35 cellular contexts compared by ENCODE assay signal in genomic region chr12:40185303-40185693, GRCh38. TPM values are rescaled to one million over a fixed set of nuclear protein-coding genes. Genes with fewer than 3 reads are reported as not detected.
"Had no signal": no experiment of that assay in that cellular context is flagged by ENCODE, and none has a peak within 500 bp of the region (broad histone marks: within the 10 kb centered on the region; RNA-seq: fewer than 3 reads in every experiment).

No MANE protein-coding gene starts in this region.

- H3K9me3 Mint-ChIP-seq: activated T-helper 17 cell treated with anti-CD3 and anti-CD28 coated beads, Interleukin-2, amount 50 U/mL, for 72 hours had no signal

- H3K27ac Mint-ChIP-seq: activated B cell treated with CpG ODN at 0.5 μM for 24 hours; activated CD4-positive, alpha-beta memory T cell treated with anti-CD3 and anti-CD28 coated beads for 36 hours; activated CD4-positive, alpha-beta T cell treated with anti-CD3 and anti-CD28 coated beads, Interleukin-2, amount 10 ng/mL, durations not matched to agents 24 days and 14 days; activated CD8-positive, alpha-beta T cell treated with anti-CD3 and anti-CD28 coated beads for 36 hours; activated naive CD4-positive, alpha-beta T cell treated with anti-CD3 and anti-CD28 coated beads for 36 hours; activated naive CD4-positive, alpha-beta T cell treated with anti-CD3 and anti-CD28 coated beads, Interleukin-2, amount 50 U/mL, for 72 hours; activated naive CD8-positive, alpha-beta T cell treated with anti-CD3 and anti-CD28 coated beads for 36 hours; activated T-cell treated with anti-CD3 and anti-CD28 coated beads, Interleukin-2, amount 50 U/mL, for 72 hours; activated T-helper 1 cell treated with anti-CD3 and anti-CD28 coated beads, Interleukin-12 subunit alpha, Interleukin-12 subunit beta, Interleukin-2, Interleukin-4 antibody, amounts not matched to agents 30 ng/mL and 10 ng/mL and 1 ng/mL, durations not matched to agents 14 hours and 24 hours and 36 hours; activated T-helper 17 cell treated with anti-CD3 and anti-CD28 coated beads, Interleukin-2, amount 50 U/mL, for 72 hours; T-helper 1 cell treated with Interleukin-12 subunit alpha and Interleukin-12 subunit beta and Interleukin-4 antibody, amounts not matched to agents 30 μg/mL and 1 μg/mL, for 36 hours; T-helper 2 cell treated with Interferon-gamma antibody and Interleukin-4, amounts not matched to agents 5 μg/mL and 100 μg/mL, for 36 hours had no signal

- H3K36me3 Mint-ChIP-seq: activated CD4-positive, alpha-beta memory T cell treated with anti-CD3 and anti-CD28 coated beads for 36 hours; activated naive CD4-positive, alpha-beta T cell treated with anti-CD3 and anti-CD28 coated beads, Interleukin-2, amount 50 U/mL, for 72 hours; activated naive CD8-positive, alpha-beta T cell treated with anti-CD3 and anti-CD28 coated beads for 36 hours had no signal

- H3K4me3 Mint-ChIP-seq: activated B cell treated with CpG ODN at 0.5 μM for 24 hours; activated CD4-positive, alpha-beta memory T cell treated with anti-CD3 and anti-CD28 coated beads for 36 hours; activated CD4-positive, alpha-beta T cell treated with anti-CD3 and anti-CD28 coated beads, Interleukin-2, amount 10 ng/mL, durations not matched to agents 24 days and 14 days; activated CD8-positive, alpha-beta T cell treated with anti-CD3 and anti-CD28 coated beads for 36 hours; activated naive CD4-positive, alpha-beta T cell treated with anti-CD3 and anti-CD28 coated beads for 36 hours; activated naive CD8-positive, alpha-beta T cell treated with anti-CD3 and anti-CD28 coated beads for 36 hours; activated T-cell treated with anti-CD3 and anti-CD28 coated beads, Interleukin-2, amount 50 U/mL, for 4 hours; activated T-cell treated with anti-CD3 and anti-CD28 coated beads, Interleukin-2, amount 50 U/mL, for 72 hours; activated T-helper 1 cell treated with anti-CD3 and anti-CD28 coated beads, Interleukin-12 subunit alpha, Interleukin-12 subunit beta, Interleukin-2, Interleukin-4 antibody, amounts not matched to agents 30 ng/mL and 10 ng/mL and 1 ng/mL, durations not matched to agents 14 hours and 24 hours and 36 hours; activated T-helper 17 cell treated with anti-CD3 and anti-CD28 coated beads, Interleukin-2, amount 50 U/mL, for 72 hours; T-helper 1 cell treated with Interleukin-12 subunit alpha and Interleukin-12 subunit beta and Interleukin-4 antibody, amounts not matched to agents 30 μg/mL and 1 μg/mL, for 36 hours; T-helper 2 cell treated with Interferon-gamma antibody and Interleukin-4, amounts not matched to agents 5 μg/mL and 100 μg/mL, for 36 hours had no signal

- H3K27me3 ChIP-seq: adrenal gland, body of pancreas, brain microvascular endothelial cell, breast epithelium had no signal

- ATAC-seq: activated CD8-positive, alpha-beta T cell treated with anti-CD3 and anti-CD28 coated beads for 36 hours; activated naive CD4-positive, alpha-beta T cell treated with anti-CD3 and anti-CD28 coated beads, Interleukin-2, amount 50 U/mL, for 72 hours; activated T-cell treated with anti-CD3 and anti-CD28 coated beads, Interleukin-2, amount 50 U/mL, for 4 hours; activated T-cell treated with anti-CD3 and anti-CD28 coated beads, Interleukin-2, amount 50 U/mL, for 72 hours; activated T-helper 17 cell treated with anti-CD3 and anti-CD28 coated beads, Interleukin-2, amount 50 U/mL, for 72 hours; body of pancreas had no signal

- H3K4me1 Mint-ChIP-seq: activated B cell treated with CpG ODN at 0.5 μM for 24 hours had no signal

- H3K27me3 Mint-ChIP-seq: activated B cell treated with CpG ODN at 0.5 μM for 24 hours; activated CD4-positive, alpha-beta memory T cell treated with anti-CD3 and anti-CD28 coated beads for 36 hours; activated naive CD8-positive, alpha-beta T cell treated with anti-CD3 and anti-CD28 coated beads for 36 hours; activated T-helper 17 cell treated with anti-CD3 and anti-CD28 coated beads, Interleukin-2, amount 50 U/mL, for 72 hours had no signal

- H3K4me3 ChIP-seq: adrenal gland, body of pancreas, breast epithelium had no signal

- H3K9me3 ChIP-seq: adrenal gland, body of pancreas had no signal

- DNase-seq: activated B cell treated with CpG ODN at 0.5 μM for 24 hours; activated CD4-positive, alpha-beta memory T cell treated with anti-CD3 and anti-CD28 coated beads for 36 hours; activated CD4-positive, alpha-beta T cell treated with anti-CD3 and anti-CD28 coated beads for 4 hours; activated CD4-positive, alpha-beta T cell treated with anti-CD3 and anti-CD28 coated beads, Interleukin-2, amount 10 ng/mL, durations not matched to agents 24 days and 14 days; activated CD4-positive, alpha-beta T cell treated with anti-CD3 and anti-CD28 coated beads, Interleukin-2, amount 50 U/mL, for 1 hour; activated CD4-positive, alpha-beta T cell treated with anti-CD3 and anti-CD28 coated beads, Interleukin-2, amount 50 U/mL, for 4 hours; activated CD4-positive, CD25-positive, alpha-beta regulatory T cell treated with anti-CD3 and anti-CD28 coated beads, Interleukin-2, amount 50 U/mL, for 72 hours; activated CD8-positive, alpha-beta memory T cell treated with anti-CD3 and anti-CD28 coated beads, Interleukin-2, amount 50 U/mL, for 4 hours; activated CD8-positive, alpha-beta T cell treated with anti-CD3 and anti-CD28 coated beads for 36 hours; activated effector memory CD4-positive, alpha-beta T cell treated with anti-CD3 and anti-CD28 coated beads, Interleukin-2, amount 50 U/mL, for 16 hours; activated gamma-delta T cell treated with Interleukin-2 at 50 U/mL for 16 hours; activated naive CD4-positive, alpha-beta T cell; activated naive CD4-positive, alpha-beta T cell treated with anti-CD3 and anti-CD28 coated beads for 36 hours; activated naive CD4-positive, alpha-beta T cell treated with anti-CD3 and anti-CD28 coated beads, Interleukin-2, amount 50 U/mL, for 16 hours; activated naive CD8-positive, alpha-beta T cell treated with anti-CD3 and anti-CD28 coated beads for 36 hours; activated T-cell treated with anti-CD3 and anti-CD28 coated beads for 4 hours; activated T-cell treated with anti-CD3 and anti-CD28 coated beads, Interleukin-2, amount 50 U/mL, for 1 hour; activated T-cell treated with anti-CD3 and anti-CD28 coated beads, Interleukin-2, amount 50 U/mL, for 4 hours; activated T-cell treated with anti-CD3 and anti-CD28 coated beads, Interleukin-2, amount 50 U/mL, for 72 hours; adrenal gland; amniotic stem cell; aorta; body of pancreas; brain microvascular endothelial cell; central memory CD4-positive, alpha-beta T cell; T-helper 1 cell; T-helper 2 cell; T-helper 9 cell had no signal

- H3K36me3 ChIP-seq: adrenal gland, brain microvascular endothelial cell, breast epithelium had no signal

- H3K27ac ChIP-seq: adrenal gland, body of pancreas, brain microvascular endothelial cell, breast epithelium, VCaP had no signal

- H3K4me1 ChIP-seq: adrenal gland, body of pancreas, breast epithelium had no signal

RNA-seq across cellular contexts. Expression of gene LRRK2, which starts 39.5 kb away (rescaled TPM):
- total RNA-seq: activated CD4-positive, alpha-beta T cell treated with anti-CD3 and anti-CD28 coated beads, Interleukin-2, amount 10 ng/mL, durations not matched to agents 24 days and 14 days; activated naive CD4-positive, alpha-beta T cell treated with anti-CD3 and anti-CD28 coated beads for 36 hours; activated naive CD4-positive, alpha-beta T cell treated with anti-CD3 and anti-CD28 coated beads, Interleukin-2, amount 50 U/mL, for 72 hours; activated T-cell treated with anti-CD3 and anti-CD28 coated beads, Interleukin-2, amount 50 U/mL, for 72 hours; activated T-helper 1 cell treated with anti-CD3 and anti-CD28 coated beads, Interleukin-12 subunit alpha, Interleukin-12 subunit beta, Interleukin-2, Interleukin-4 antibody, amounts not matched to agents 30 ng/mL and 10 ng/mL and 1 ng/mL, durations not matched to agents 14 hours and 24 hours and 36 hours had no signal
